ENCODE assay signal across 9 cellular contexts in the genomic region with DNA sequence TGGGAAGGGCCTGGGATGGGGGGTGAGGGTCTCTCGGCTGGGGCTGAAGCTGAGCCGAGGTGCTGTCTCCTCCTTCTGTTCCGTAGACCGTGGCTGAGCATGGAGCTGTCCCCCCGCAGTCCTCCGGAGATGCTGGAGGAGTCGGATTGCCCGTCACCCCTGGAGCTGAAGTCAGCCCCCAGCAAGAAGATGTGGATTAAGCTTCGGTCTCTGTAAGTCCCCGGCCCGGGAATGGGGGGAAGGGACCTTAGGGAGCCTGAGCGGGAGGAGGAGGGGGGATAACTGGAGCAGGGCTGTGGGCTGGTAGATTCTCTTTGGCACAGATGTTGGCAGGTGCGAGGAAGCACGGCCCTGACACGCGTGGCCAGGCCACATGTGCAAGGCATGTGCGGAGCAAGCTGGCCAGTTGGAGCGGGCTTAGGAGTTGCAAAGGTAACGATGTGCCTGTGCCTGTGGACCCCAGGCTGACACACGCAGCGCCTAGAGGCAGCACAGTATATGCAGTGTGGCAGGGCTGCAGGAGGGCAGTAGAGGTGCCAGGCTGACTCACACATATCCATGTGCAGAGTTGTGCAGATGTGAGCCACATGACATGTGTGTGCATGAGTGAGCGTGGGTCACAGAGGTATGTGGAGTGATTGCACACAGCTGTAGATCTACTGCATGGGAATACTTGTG. TPM values are rescaled to one million over a fixed set of nuclear protein-coding genes. Genes with fewer than 3 reads are reported as not detected.
DNase-seq lines count a peak whose midpoint lies in the region; ATAC-seq and TF ChIP-seq lines count a peak whose summit lies in the region.
"Had no signal": no experiment of that assay in that cellular context is flagged by ENCODE, and none has a peak within 500 bp of the region (broad histone marks: within the 10 kb centered on the region; RNA-seq: fewer than 3 reads in every experiment).

No MANE protein-coding gene starts in this region.

- H3K9me3 Mint-ChIP-seq in stimulated activated naive CD8-positive, alpha-beta T cell treated with anti-CD3 and anti-CD28 coated beads, Interleukin-15, Interleukin-2, amounts not matched to agents 100 ng/mL and 50 ng/mL, for 24 hours = no peaks in the 10 kb centered on the region

- H3K27me3 Mint-ChIP-seq in stimulated activated naive CD8-positive, alpha-beta T cell treated with anti-CD3 and anti-CD28 coated beads, Interleukin-15, Interleukin-2, amounts not matched to agents 100 ng/mL and 50 ng/mL, for 24 hours = peaks cover 9% of the 10 kb centered on the region

- peak overlapping the region; percentile 78 for H3K4me3 Mint-ChIP-seq in stimulated activated naive CD8-positive, alpha-beta T cell treated with anti-CD3 and anti-CD28 coated beads, Interleukin-15, Interleukin-2, amounts not matched to agents 100 ng/mL and 50 ng/mL, for 24 hours

- peaks cover 34% of the 10 kb centered on the region for H3K4me1 Mint-ChIP-seq in stimulated activated naive CD8-positive, alpha-beta T cell treated with anti-CD3 and anti-CD28 coated beads, Interleukin-15, Interleukin-2, amounts not matched to agents 100 ng/mL and 50 ng/mL, for 24 hours (ENCODE audit: low read depth)

- no peak overlapping the region for H3K27ac Mint-ChIP-seq in stimulated activated naive CD8-positive, alpha-beta T cell treated with anti-CD3 and anti-CD28 coated beads, Interleukin-15, Interleukin-2, amounts not matched to agents 100 ng/mL and 50 ng/mL, for 24 hours

- no peak for TF ChIP-seq POLR2A in breast epithelium (IDR thresholded peaks at IDR 0.05)

- H3K27me3 ChIP-seq in PC-3 (ENCODE audit: low read length) (peaks cover 90% of the 10 kb centered on the region), breast epithelium (peaks cover 0 to 3% of the 10 kb centered on the region in 2 donors), lung (ENCODE audit: control insufficient read depth, insufficient read depth) (peaks cover 3% of the 10 kb centered on the region)

- no peak overlapping the region for H3K27ac ChIP-seq in PC-3 (ENCODE audit: low read length)
- H3K27ac ChIP-seq in breast epithelium = no peak overlapping the region
- no peak overlapping the region for H3K27ac ChIP-seq in lung (ENCODE audit: low read depth in 1 of 2, low read length in 1 of 2)

- no peak overlapping the region for H3K9ac ChIP-seq in PC-3 (ENCODE audit: low read length)

- intact Hi-C loops in PC-3 (cut with micrococcal nuclease) (no loop called here), breast epithelium (cut with DNase I; ENCODE audit: low total_unique reads) (no loop called here)

- no TSS peak for BruUV-seq in PC-3 (replicated peaks; lab: Mats Ljungman, UMichigan)

- no peaks in the 10 kb centered on the region for H3K36me3 Mint-ChIP-seq in stimulated activated naive CD8-positive, alpha-beta T cell treated with anti-CD3 and anti-CD28 coated beads, Interleukin-15, Interleukin-2, amounts not matched to agents 100 ng/mL and 50 ng/mL, for 24 hours (ENCODE audit: low read depth)

- WGBS in lung, 2 donors = 4 to 7% methylated on average over 22 of the region's 22 CpGs

- no peaks in the 10 kb centered on the region for H3K9me3 ChIP-seq in PC-3 (ENCODE audit: low read length)
- no peaks in the 10 kb centered on the region for H3K9me3 ChIP-seq in breast epithelium
- H3K9me3 ChIP-seq in lung (ENCODE audit: control insufficient read depth in 2 of 2, insufficient read depth in 1 of 2, low read length in 1 of 2) = peaks cover 0 to 2% of the 10 kb centered on the region in 2 donors

- H3K4me3 ChIP-seq in PC-3 (ENCODE audit: low read length) = no peak overlapping the region
- peak overlapping the region; percentile 38 to 70 (median 53) for H3K4me3 ChIP-seq in breast epithelium
- H3K4me3 ChIP-seq in lung = peak overlapping the region; percentile 15

- peak overlapping the region; percentile 57; the same call in 1 of the 2 replicates for H3K4me2 ChIP-seq in PC-3 (ENCODE audit: low read length)

- no peaks in the 10 kb centered on the region for H3K9me2 ChIP-seq in PC-3 (replicated peaks; ENCODE audit: low read length)

- no peaks in the 10 kb centered on the region for H3K79me2 ChIP-seq in PC-3 (ENCODE audit: low read length)

- CTCF ChIA-PET in PC-3 (lab: Charles Lee) = no interaction called here

- DNase-seq in PC-3 (no peak), breast epithelium (ENCODE audit: low spot score in 2 of 2) (no peak), lung (ENCODE audit: low spot score) (no peak)

- TF ChIP-seq CTCF in PC-3 (conservative IDR thresholded peaks at IDR 0.05; ENCODE audit: low read depth, low read length) (no peak), breast epithelium (IDR thresholded peaks at IDR 0.05) (no peak), lung (IDR thresholded peaks at IDR 0.05; ENCODE audit: control extremely low read depth, extremely low read depth) (no peak)

- H2AFZ ChIP-seq in PC-3 (ENCODE audit: low read length) = no peak overlapping the region

- H3K36me3 ChIP-seq in PC-3 (ENCODE audit: low read depth, low read length) (no peaks in the 10 kb centered on the region), breast epithelium (no peaks in the 10 kb centered on the region), lung (ENCODE audit: control insufficient read depth in 2 of 2, insufficient read depth in 2 of 2, low read length in 2 of 2) (no peaks in the 10 kb centered on the region)

- POLR2A ChIA-PET in PC-3 (lab: Charles Lee; ENCODE audit: unreplicated experiment) = no interaction called here

- H4K20me1 ChIP-seq in PC-3 (ENCODE audit: low read length) = no peaks in the 10 kb centered on the region

- no peaks in the 10 kb centered on the region for H3F3A ChIP-seq in PC-3 (ENCODE audit: low read length, unreplicated experiment)

- H3K4me1 ChIP-seq in PC-3 (ENCODE audit: insufficient read depth, low read length) (no peaks in the 10 kb centered on the region), breast epithelium (no peaks in the 10 kb centered on the region), lung (ENCODE audit: control insufficient read depth in 2 of 2, insufficient read depth in 2 of 2, low read length in 2 of 2) (peaks cover 0 to 8% of the 10 kb centered on the region in 2 donors)

- ATAC-seq in GM19023 (IDR thresholded peaks at IDR 0.05; ENCODE audit: unreplicated experiment) = peak; percentile 30
- peak; percentile 40 for ATAC-seq in PC-3
- no peak for ATAC-seq in lung (ENCODE audit: insufficient read depth, low FRiP score)
- no peak for ATAC-seq in GM21786 (IDR thresholded peaks at IDR 0.05; ENCODE audit: unreplicated experiment)
- ATAC-seq in GM19324 (IDR thresholded peaks at IDR 0.05; ENCODE audit: low FRiP score, unreplicated experiment) = no peak
- ATAC-seq in GM21529 (IDR thresholded peaks at IDR 0.05; ENCODE audit: unreplicated experiment) = no peak

RNA-seq across cellular contexts. Expression of a gene that starts 0.5 kb away (rescaled TPM):
- total RNA-seq in PC-3 (2014; rRNA removed) (not detected in 2 replicates), breast epithelium (10 to 100 TPM in 2 of 3 donors, 1 to 10 TPM in 1; 6.3 to 34.7 (median 13.8) TPM), lung (1 to 10 TPM; 1.3 to 7.0 TPM)
- polyA plus RNA-seq in lung = 1 to 10 TPM; 5.1 TPM

RNA-seq across cellular contexts. Expression of a gene that starts 38.5 kb away (rescaled TPM):
- not detected in 2 replicates for total RNA-seq in PC-3 (2014; rRNA removed)
- total RNA-seq in breast epithelium = 100 to 1,000 TPM in 1 of 3 donors, 10 to 100 TPM in 2; 21.6 to 316 (median 29.7) TPM
- total RNA-seq in lung = under 1 TPM; 0.65 to 0.98 TPM
- polyA plus RNA-seq in lung = under 1 TPM; 0.15 to 0.73 TPM
- total RNA-seq: T-helper 2 cell treated with Interferon-gamma antibody and Interleukin-4, amounts not matched to agents 100 ng/mL and 5 ng/mL, for 36 hours had no signal

RNA-seq across cellular contexts. Expression of a gene that starts 52.4 kb away (rescaled TPM):
- total RNA-seq in PC-3 (2014; rRNA removed) (not detected in 2 replicates), breast epithelium (10 to 100 TPM; 12.5 to 40.5 (median 15.7) TPM), lung (10 to 100 TPM; 38.7 to 73.0 TPM)
- polyA plus RNA-seq in lung = 10 to 100 TPM; 11.1 to 50.2 TPM

Comparison
In these comparisons a context has a peak if more than half of its experiments do, and no peak if none do; other contexts are left out.
1. ATAC-seq: peak in GM19023 (single experiment) and PC-3 (single experiment); none in lung (single experiment), GM21786 (single experiment), GM19324 (single experiment) and GM21529 (single experiment).
2. RNA of a gene that starts 38.5 kb away (total RNA-seq): 21.6 to 316 TPM in breast epithelium; 0.65 to 0.98 TPM in lung and not detected in PC-3; every median in the first group is over 10 times any median in the second.
3. RNA of a gene that starts 52.4 kb away (total RNA-seq): 38.7 to 73.0 TPM in lung and 12.5 to 40.5 TPM in breast epithelium; not detected in PC-3; every median in the first group is over 10 times any median in the second.